In the genomic region with DNA sequence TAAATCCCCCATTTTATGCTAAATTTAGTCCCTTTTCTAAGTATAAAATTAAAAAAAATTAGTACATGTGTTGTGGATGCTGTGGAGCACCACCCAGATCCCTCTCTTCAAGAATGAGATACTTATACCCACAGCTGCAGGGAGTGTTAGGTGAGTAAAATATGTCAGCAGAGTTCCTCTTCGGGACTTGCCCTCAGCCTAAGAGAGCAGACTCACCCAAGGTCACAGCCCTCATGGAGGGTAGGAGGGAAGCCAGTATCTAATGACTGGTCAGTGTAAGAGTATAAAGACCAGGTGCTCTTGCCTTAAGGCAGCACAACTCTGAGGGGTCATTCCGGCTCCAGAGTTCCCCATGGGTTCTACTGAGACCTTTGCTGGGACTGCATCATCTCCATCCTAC, we compare ENCODE assay signal across 25 cellular contexts.
"Had no signal": no experiment of that assay in that cellular context is flagged by ENCODE, and none has a peak within 500 bp of the region (broad histone marks: within the 10 kb centered on the region; RNA-seq: fewer than 3 reads in every experiment).

No MANE protein-coding gene starts in this region.

- H3K9me3 ChIP-seq: left ventricle myocardium inferior, mucosa of descending colon, ovary, sigmoid colon, spleen, stomach, testis, thyroid gland, transverse colon, upper lobe of left lung, vagina had no signal

- H3K27me3 ChIP-seq: ovary, sigmoid colon, spleen, stomach, testis, thyroid gland, transverse colon, upper lobe of left lung, vagina had no signal

- DNase-seq: hypothalamus; islet precursor cell; left ventricle myocardium inferior; mesendoderm; midbrain; mucosa of descending colon; naive thymus-derived CD4-positive, alpha-beta T cell; ovary; retina; right cardiac atrium; sigmoid colon; small intestine; spleen; stimulated activated CD4-positive, alpha-beta T cell treated with anti-CD3 and anti-CD28 coated beads, Interleukin-1b, Interleukin-23, amount 100 ng/mL, for 48 hours; stimulated activated CD4-positive, alpha-beta T cell treated with anti-CD3 and anti-CD28 coated beads, Interleukin-4, amount 100 ng/mL, for 1 hour; stimulated activated naive B cell treated with anti-CD40 and anti-IgM and Interleukin-4, amounts not matched to agents 10 μg/mL and 1 μg/mL and 100 μg/mL, for 72 hours; stimulated activated naive CD8-positive, alpha-beta T cell treated with anti-CD3 and anti-CD28 coated beads, Interleukin-15, Interleukin-2, amounts not matched to agents 100 U/mL and 50 U/mL, for 24 hours; stomach; testis; thyroid gland; transverse colon; upper lobe of left lung had no signal

- H3K4me1 ChIP-seq: left ventricle myocardium inferior, sigmoid colon, spleen, stomach, testis, thyroid gland, transverse colon, upper lobe of left lung, vagina had no signal

- H3K27ac ChIP-seq: left ventricle myocardium inferior, ovary, sigmoid colon, spleen, stomach, testis, thyroid gland, transverse colon, upper lobe of left lung, vagina had no signal

- H3K36me3 ChIP-seq: ovary, sigmoid colon, thyroid gland, transverse colon, upper lobe of left lung, vagina had no signal

- H3K4me3 ChIP-seq: left ventricle myocardium inferior, lung, mucosa of descending colon, ovary, sigmoid colon, spleen, stomach, testis, thyroid gland, transverse colon, upper lobe of left lung, vagina had no signal

- ATAC-seq: mucosa of descending colon; naive thymus-derived CD4-positive, alpha-beta T cell; natural killer cell treated with Interleukin-12 subunit alpha and Interleukin-12 subunit beta and Interleukin-15 and Interleukin-18, amount 100 ng/mL, for 72 hours; right cardiac atrium; stimulated activated naive B cell treated with anti-CD40 and anti-IgM and Interleukin-4, amounts not matched to agents 10 μg/mL and 1 μg/mL and 100 μg/mL, for 72 hours; stimulated activated naive CD8-positive, alpha-beta T cell treated with anti-CD3 and anti-CD28 coated beads, Interleukin-15, Interleukin-2, amounts not matched to agents 100 U/mL and 50 U/mL, for 24 hours had no signal
